21 cellular contexts compared by ENCODE assay signal in the genomic region with DNA sequence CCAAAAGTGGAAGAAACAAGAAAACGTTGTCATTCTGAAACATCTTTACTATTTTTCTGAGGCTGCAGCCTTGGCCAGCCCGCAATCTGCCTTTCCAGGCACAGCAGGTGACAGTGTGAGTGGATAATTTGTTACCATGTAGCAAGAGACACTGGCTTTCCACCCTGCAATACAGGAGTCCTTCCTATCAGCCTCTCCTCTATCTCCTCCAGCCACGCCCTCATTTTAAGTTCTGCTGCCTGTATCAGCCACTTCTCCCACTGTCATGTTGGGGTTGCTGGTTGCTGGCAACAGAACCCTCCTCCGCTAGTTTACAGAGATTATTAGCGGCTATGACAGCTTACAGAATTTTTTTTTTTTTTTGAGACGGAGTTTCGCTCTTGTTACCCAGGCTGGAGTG. TPM values are rescaled to one million over a fixed set of nuclear protein-coding genes. Genes with fewer than 3 reads are reported as not detected.
"Had no signal": no experiment of that assay in that cellular context is flagged by ENCODE, and none has a peak within 500 bp of the region (broad histone marks: within the 10 kb centered on the region; RNA-seq: fewer than 3 reads in every experiment).

No MANE protein-coding gene starts in this region.

- H3K4me3 ChIP-seq: adrenal gland, cardiac muscle cell, left lung, tibial artery, uterus had no signal

- H3K4me1 ChIP-seq: left lung, tibial artery, uterus had no signal

- H3K9me3 ChIP-seq: adrenal gland, left lung, neutrophil, tibial artery, uterus had no signal

- DNase-seq: activated CD8-positive, alpha-beta memory T cell treated with anti-CD3 and anti-CD28 coated beads, Interleukin-2, amount 50 U/mL, for 4 hours; activated CD8-positive, alpha-beta T cell treated with anti-CD3 and anti-CD28 coated beads, Interleukin-2, amount 10 ng/mL, durations not matched to agents 7 days and 5 days; activated effector memory CD4-positive, alpha-beta T cell treated with anti-CD3 and anti-CD28 coated beads, Interleukin-2, amount 50 U/mL, for 16 hours; activated T-cell treated with anti-CD3 and anti-CD28 coated beads, Interleukin-2, amount 50 U/mL, for 48 hours; islet precursor cell; left lung; mesenchymal stem cell; naive thymus-derived CD8-positive, alpha-beta T cell; stimulated activated CD4-positive, alpha-beta T cell treated with anti-CD3 and anti-CD28 coated beads, Interleukin-2, amount 100 ng/mL, for 48 hours; T-helper 9 cell; tibial artery; uterus; WERI-Rb-1 had no signal

- H3K36me3 ChIP-seq: adrenal gland, cardiac muscle cell, left lung, neutrophil, tibial artery, uterus, WERI-Rb-1 had no signal

- H3K27ac ChIP-seq: adrenal gland, cardiac muscle cell, left lung, neutrophil, tibial artery, uterus, WERI-Rb-1 had no signal

- ATAC-seq: activated CD8-positive, alpha-beta T cell treated with anti-CD3 and anti-CD28 coated beads, Interleukin-2, amount 10 ng/mL, durations not matched to agents 7 days and 5 days; esophagus mucosa; left lung; naive thymus-derived CD8-positive, alpha-beta T cell; stimulated activated memory B cell treated with anti-CD40 and anti-IgM and Interleukin-4, amounts not matched to agents 10 μg/mL and 1 μg/mL and 100 μg/mL, for 72 hours had no signal

- FAIRE-seq: endometrium had no signal

- H3K27me3 ChIP-seq: adrenal gland, cardiac muscle cell, left lung, uterus had no signal

RNA-seq across cellular contexts. Expression of a gene that starts 7.7 kb away (rescaled TPM):
- total RNA-seq: activated CD8-positive, alpha-beta T cell treated with anti-CD3 and anti-CD28 coated beads, Interleukin-2, amount 10 ng/mL, durations not matched to agents 7 days and 5 days; adrenal gland; cardiac muscle cell; mucosa of gallbladder; naive thymus-derived CD8-positive, alpha-beta T cell had no signal
- polyA plus RNA-seq: adrenal gland; cardiac muscle cell; naive thymus-derived CD8-positive, alpha-beta T cell had no signal

RNA-seq across cellular contexts. Expression of a gene that starts 7.9 kb away (rescaled TPM):
- total RNA-seq: activated CD8-positive, alpha-beta T cell treated with anti-CD3 and anti-CD28 coated beads, Interleukin-2, amount 10 ng/mL, durations not matched to agents 7 days and 5 days; adrenal gland; cardiac muscle cell; left lung; naive thymus-derived CD8-positive, alpha-beta T cell; skeletal muscle tissue had no signal
- polyA plus RNA-seq: cardiac muscle cell; naive thymus-derived CD8-positive, alpha-beta T cell had no signal

RNA-seq across cellular contexts. Expression of a gene that starts 31.7 kb away (rescaled TPM):
- total RNA-seq: skeletal muscle tissue had no signal
